In the genomic region with DNA sequence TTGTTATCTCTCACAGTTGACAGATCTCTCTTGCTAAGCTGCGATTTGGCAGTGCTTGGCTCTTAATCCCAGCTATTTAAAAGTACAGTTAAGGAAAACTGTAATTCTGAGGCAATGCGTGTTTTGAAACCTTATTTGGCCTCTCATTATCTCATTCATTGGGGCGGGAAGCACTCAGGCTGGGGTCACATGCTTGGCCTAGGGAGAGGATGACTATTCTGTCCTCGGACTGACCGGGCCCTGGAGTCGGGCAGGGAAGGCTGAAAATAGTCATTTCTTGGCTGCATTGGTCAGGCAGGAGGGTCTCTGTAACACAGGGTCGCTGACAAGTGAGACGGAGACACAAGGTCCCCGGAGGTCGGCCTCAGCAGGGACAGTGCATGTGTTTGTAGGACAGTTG, we compare ENCODE assay signal across 20 cellular contexts. TPM values are rescaled to one million over a fixed set of nuclear protein-coding genes. Genes with fewer than 3 reads are reported as not detected.
DNase-seq lines count a peak whose midpoint lies in the region; ATAC-seq, FAIRE-seq and TF ChIP-seq lines count a peak whose summit lies in the region.
"Had no signal": no experiment of that assay in that cellular context is flagged by ENCODE, and none has a peak within 500 bp of the region (broad histone marks: within the 10 kb centered on the region; RNA-seq: fewer than 3 reads in every experiment).

No MANE protein-coding gene starts in this region.

- H3K9me2 ChIP-seq in hepatocyte (replicated peaks; ENCODE audit: insufficient read depth): no peaks in the 10 kb centered on the region

- no peak overlapping the region; the same call in 1 of the 2 replicates for H3K4me2 ChIP-seq in K562 (ENCODE audit: insufficient read depth, low read length)
- H3K4me2 ChIP-seq in hepatocyte: peak overlapping the region; percentile 25

- in situ Hi-C loops in K562 (cut with MboI): no loop called here

- no TSS peak for BruUV-seq in K562 (replicated peaks; lab: Mats Ljungman, UMichigan)

- H3K9me1 ChIP-seq in K562 (ENCODE audit: control insufficient read depth, insufficient read depth, low read length): no peaks in the 10 kb centered on the region

- POLR2A ChIA-PET in K562 (lab: Yijun Ruan, JAX): interaction anchor here (1.1 to 2.6 kb wide), 2 partner anchors 11 to 18 kb away, joined by 4 to 8 read pairs; no protein-coding TSS in a partner anchor

- CTCF ChIA-PET in K562 (lab: Yijun Ruan, JAX; ENCODE audit: low intra/inter-chr PET ratio): no interaction called here

- TF ChIP-seq CTCF in AG10803 (conservative IDR thresholded peaks at IDR 0.05; ENCODE audit: low read length) (no peak), K562 (IDR thresholded peaks at IDR 0.05 in 2 of 3, conservative IDR thresholded peaks at IDR 0.05 in 1 of 3; ENCODE audit: insufficient read depth in 2 of 3, low read depth in 1 of 3, low read length in 3 of 3) (no peak), hepatocyte (IDR thresholded peaks at IDR 0.05; ENCODE audit: poor library complexity) (no peak)

- 24% methylated on average over 10 of the region's 10 CpGs for WGBS in K562 (ENCODE audit: insufficient coverage, low coverage, missing lambda C conversion rate)
- WGBS in hepatocyte (ENCODE audit: low lambda C conversion rate, missing lambda C conversion rate): 46% methylated on average over 10 of the region's 10 CpGs

- H3K4me1 ChIP-seq in K562 (replicated peaks in 1 of 2; ENCODE audit: control insufficient read depth in 2 of 2, insufficient read depth in 2 of 2, low read length in 2 of 2) (peaks cover 5 to 6% of the 10 kb centered on the region in 2 experiments; a peak in 1 of 5 replicates), hepatocyte (ENCODE audit: insufficient read depth) (no peaks in the 10 kb centered on the region)
- H3K4me1 ChIP-seq: colonic mucosa had no signal

- H3K36me3 ChIP-seq in K562 (ENCODE audit: control insufficient read depth, insufficient read depth, low read length) (no peaks in the 10 kb centered on the region), hepatocyte (replicated peaks; ENCODE audit: insufficient read depth, low read depth) (no peaks in the 10 kb centered on the region)
- H3K36me3 ChIP-seq: colonic mucosa, tibial artery had no signal

- no peaks in the 10 kb centered on the region for H3K79me2 ChIP-seq in K562 (ENCODE audit: control insufficient read depth, insufficient read depth, low read length)
- no peaks in the 10 kb centered on the region for H3K79me2 ChIP-seq in hepatocyte

- H3K27ac ChIP-seq in K562 (ENCODE audit: extremely low read depth, low read depth, low read length) (no peak overlapping the region), hepatocyte (peak overlapping the region; percentile 21)
- H3K27ac ChIP-seq: colonic mucosa, tibial artery had no signal

- H2AFZ ChIP-seq in K562 (ENCODE audit: low read depth, low read length) (peak overlapping the region; percentile 26), hepatocyte (no peak overlapping the region)

- peak; percentile 70 for ATAC-seq in K562
- ATAC-seq in GM21360 (IDR thresholded peaks at IDR 0.05; ENCODE audit: unreplicated experiment): no peak
- ATAC-seq: CD8-positive, alpha-beta T cell; left colon; SK-N-SH treated with all-trans-retinoic acid at 6 μM for 48 hours had no signal

- intact Hi-C loops in K562 (cut with micrococcal nuclease) (no loop called here), posterior vena cava (cut with DNase I) (no loop called here)

- H3K4me3 ChIP-seq in AG10803 (ENCODE audit: low read length) (no peak overlapping the region), K562 (no peak overlapping the region), hepatocyte (no peak overlapping the region)
- H3K4me3 ChIP-seq: colonic mucosa, tibial artery had no signal

- no peaks in the 10 kb centered on the region for H3K27me3 ChIP-seq in K562 (ENCODE audit: control insufficient read depth in 2 of 2, insufficient read depth in 2 of 2, low read length in 2 of 2)
- H3K27me3 ChIP-seq in hepatocyte: no peaks in the 10 kb centered on the region
- H3K27me3 ChIP-seq: colonic mucosa, tibial artery had no signal

- peak; percentile 24; the same call in 1 of the 2 replicates for TF ChIP-seq EP300 in K562 (IDR thresholded peaks at IDR 0.05; ENCODE audit: low read length)

- TF ChIP-seq POLR2A in K562 (conservative IDR thresholded peaks at IDR 0.05): no peak

- DNase-seq in AG10803 (ENCODE audit: low read depth): peak; percentile 4
- DNase-seq in K562 (ENCODE audit: extremely low read depth in 1 of 4, low spot score in 3 of 4): peak in 2 of 4 experiments; percentile 33 to 44
- peak; percentile 56 for DNase-seq in hepatocyte (ENCODE audit: low spot score)
- peak; percentile 88 for DNase-seq in posterior vena cava (ENCODE audit: low spot score)
- no peak for DNase-seq in cerebellum (ENCODE audit: low spot score)
- no peak for DNase-seq in central memory CD4-positive, alpha-beta T cell
- DNase-seq in A172 (ENCODE audit: low spot score): no peak
- DNase-seq: ACHN; activated CD4-positive, alpha-beta memory T cell treated with anti-CD3 and anti-CD28 coated beads for 36 hours; CD8-positive, alpha-beta T cell; colonic mucosa; left colon; naive B cell; NCI-H1694 treated with DMSO at 0.1 percent for 48 hours; NCI-H524 treated with DMSO at 0.1 percent for 48 hours; retina; stimulated activated CD4-positive, alpha-beta T cell treated with anti-CD3 and anti-CD28 coated beads, Interleukin-2, amount 100 ng/mL, for 48 hours had no signal

- peak; percentile 42 for FAIRE-seq in K562 (lab: Jason Lieb, UNC)

- H3K9me3 ChIP-seq in K562 (replicated peaks; ENCODE audit: control insufficient read depth, insufficient read depth, low read depth, low read length) (no peaks in the 10 kb centered on the region), hepatocyte (ENCODE audit: low read depth) (no peaks in the 10 kb centered on the region)
- H3K9me3 ChIP-seq: colonic mucosa, tibial artery had no signal

- TF ChIP-seq RAD21 in K562 (CRISPR knock-in tag; conservative IDR thresholded peaks at IDR 0.05 in 1 of 2, IDR thresholded peaks at IDR 0.05 in 1 of 2): no peak

- peak overlapping the region in 1 of 2 experiments; percentile 28; a peak in 1 of 4 replicates for H3K9ac ChIP-seq in K562 (ENCODE audit: insufficient read depth in 1 of 2, low read depth in 2 of 2, low read length in 2 of 2)

- H4K20me1 ChIP-seq in K562 (replicated peaks; ENCODE audit: control insufficient read depth, insufficient read depth, low read length): no peaks in the 10 kb centered on the region
- H4K20me1 ChIP-seq in hepatocyte (ENCODE audit: insufficient read depth, poor library complexity, severe bottlenecking): no peaks in the 10 kb centered on the region

TF ChIP-seq in K562, 482 proteins besides CTCF, POLR2A, EP300 and RAD21 (continues in another document):
- TF ChIP-seq STAT5A (IDR thresholded peaks at IDR 0.05; ENCODE audit: borderline replicate concordance, low read length) (no peak), NCOA6 (IDR thresholded peaks at IDR 0.05) (no peak), SMARCA4 (IDR thresholded peaks at IDR 0.05) (no peak), ZNF583 (CRISPR knock-in tag; IDR thresholded peaks at IDR 0.05) (peak; percentile 19; the same call in 1 of the 2 replicates), ARNT (IDR thresholded peaks at IDR 0.05) (no peak)

RNA-seq across cellular contexts. Expression of a gene that starts 20.2 kb away (rescaled TPM):
- total RNA-seq in K562 (2011; cell fraction: chromatin; rRNA removed; ENCODE audit: low replicate concordance): 0.76 and 1.1 TPM in 2 replicates
- 0.79 and 0.83 TPM in 2 replicates for total RNA-seq in K562 (2011; cell fraction: nucleolus; rRNA removed)
- 0.69 and 0.88 TPM in 2 replicates for total RNA-seq in K562 (2011; cell fraction: nucleoplasm; rRNA removed)
- 0.32 and 0.37 TPM in 2 replicates for total RNA-seq in K562 (2014; rRNA removed)
- total RNA-seq in K562 (2014; rRNA removed; fragmentation: Illumina TruSeq; extraction: Trizol): 0.11 and 0.16 TPM in 2 replicates
- total RNA-seq in K562 (2015; rRNA removed; fragmentation: Illumina TruSeq; extraction: Trizol): 0.07 and 0.11 TPM in 2 replicates
- total RNA-seq in K562 (2021): 0.34 and 0.40 TPM in 2 replicates
- polyA plus RNA-seq in K562 (2011; rRNA removed): 0.25 and 0.35 TPM in 2 replicates
- polyA plus RNA-seq in K562 (2011; cell fraction: cytosol; rRNA removed): 0.44 and 0.69 TPM in 2 replicates
- 0.43 and 0.48 TPM in 2 replicates for polyA plus RNA-seq in K562 (2011; cell fraction: nucleus; rRNA removed)
- 0.21 and 0.26 TPM in 2 replicates for polyA plus RNA-seq in K562 (2012)
- polyA plus RNA-seq in K562 (2014; fragmentation: Illumina TruSeq; extraction: Trizol): 0.19 and 0.24 TPM in 2 replicates
- polyA plus RNA-seq in K562 (2014; fragmentation: Nextera tagmentation; extraction: Ambion mirVana): under 1 TPM; 0.01 to 0.03 TPM
- polyA plus RNA-seq in K562 (2014; rRNA removed): 0.20 and 0.40 TPM in 2 replicates
- 0.63 and 1.0 TPM in 2 replicates for polyA minus RNA-seq in K562 (2011; rRNA and poly(A)+ RNA removed)
- polyA minus RNA-seq in K562 (2011; cell fraction: cytosol; rRNA and poly(A)+ RNA removed): 0.38 and 0.91 TPM in 2 replicates
- polyA minus RNA-seq in K562 (2011; cell fraction: nucleus; rRNA and poly(A)+ RNA removed): 0.13 and 0.78 TPM in 2 replicates
- total RNA-seq in hepatocyte: 10.6 and 11.9 TPM in 2 replicates
- 16.8 and 21.6 TPM in 2 replicates for polyA plus RNA-seq in hepatocyte
- 10 to 100 TPM; 21.0 to 32.4 TPM for total RNA-seq in posterior vena cava
- total RNA-seq in cerebellum: 4.7 TPM
- 1.7 and 4.3 TPM in 2 replicates for total RNA-seq in A172 (2014; rRNA removed; shearing (Covaris generic))

Comparison
In these comparisons a context has a peak if more than half of its experiments do, and no peak if none do; other contexts are left out.
1. DNase-seq: peak in AG10803 (single experiment), hepatocyte (single experiment) and posterior vena cava (single experiment); none in cerebellum (single experiment), central memory CD4-positive, alpha-beta T cell (single experiment) and A172 (single experiment).